Comparison of ENCODE assay signal across 20 cellular contexts in genomic region chr11:13224324-13224723, GRCh38. TPM values are rescaled to one million over a fixed set of nuclear protein-coding genes. Genes with fewer than 3 reads are reported as not detected.
DNase-seq lines count a peak whose midpoint lies in the region; ATAC-seq and TF ChIP-seq lines count a peak whose summit lies in the region.
"Had no signal": no experiment of that assay in that cellular context is flagged by ENCODE, and none has a peak within 500 bp of the region (broad histone marks: within the 10 kb centered on the region; RNA-seq: fewer than 3 reads in every experiment).

No MANE protein-coding gene starts in this region.

- no peak overlapping the region for H3K9ac ChIP-seq in mammary epithelial cell (ENCODE audit: insufficient read depth, low read length)

- CTCF ChIA-PET in mammary epithelial cell (lab: Charles Lee; ENCODE audit: low non-redundant PET), result no interaction called here

- H4K20me1 ChIP-seq in mammary epithelial cell (ENCODE audit: insufficient read depth, low read length), result no peaks in the 10 kb centered on the region

- no peak overlapping the region for H2AFZ ChIP-seq in mammary epithelial cell (ENCODE audit: low read depth, low read length)
- H2AFZ ChIP-seq: GM23338 had no signal

- dilution Hi-C loops in mammary epithelial cell (cut with HindIII; ENCODE audit: low sequenced_read_pairs), result loop anchor here (5.0 kb wide), 1 partner anchor 38 kb away; no protein-coding TSS in a partner anchor

- no peak overlapping the region for H3K27ac ChIP-seq in mammary epithelial cell (ENCODE audit: insufficient read depth, low read depth, low read length)
- H3K27ac ChIP-seq in breast epithelium, result no peak overlapping the region
- no peak overlapping the region for H3K27ac ChIP-seq in foreskin keratinocyte
- H3K27ac ChIP-seq: 22Rv1, A549, C4-2B had no signal

- H3K27me3 ChIP-seq in mammary epithelial cell (ENCODE audit: insufficient read depth, low read length) (no peaks in the 10 kb centered on the region), breast epithelium (no peaks in the 10 kb centered on the region), foreskin keratinocyte (no peaks in the 10 kb centered on the region)

- H3K9me3 ChIP-seq in mammary epithelial cell (replicated peaks; ENCODE audit: insufficient read depth, low read length) (no peaks in the 10 kb centered on the region), breast epithelium (no peaks in the 10 kb centered on the region)
- H3K9me3 ChIP-seq: A549 had no signal

- 60% methylated on average over 1 of the region's 1 CpG for WGBS in mammary epithelial cell (ENCODE audit: low coverage, missing lambda C conversion rate)

- H3K4me2 ChIP-seq in mammary epithelial cell (ENCODE audit: insufficient read depth, low read depth, low read length), result no peak overlapping the region
- H3K4me2 ChIP-seq: A549, GM23338 had no signal

- intact Hi-C loops in mammary epithelial cell (cut with micrococcal nuclease), result no loop called here
- intact Hi-C loops in breast epithelium (cut with DNase I; ENCODE audit: low total_unique reads), result no loop called here

- TF ChIP-seq CTCF in mammary epithelial cell (conservative IDR thresholded peaks at IDR 0.05 in 1 of 2, IDR thresholded peaks at IDR 0.05 in 1 of 2; ENCODE audit: extremely low read depth in 1 of 2, insufficient read depth in 1 of 2, low read depth in 1 of 2, low read length in 2 of 2) (no peak), breast epithelium (IDR thresholded peaks at IDR 0.05) (no peak), foreskin keratinocyte (conservative IDR thresholded peaks at IDR 0.05) (no peak)

- no peaks in the 10 kb centered on the region for H3K79me2 ChIP-seq in mammary epithelial cell (ENCODE audit: insufficient read depth, low read length)

- TF ChIP-seq POLR2A in breast epithelium (IDR thresholded peaks at IDR 0.05), result no peak

- no TSS peak for BruUV-seq in mammary epithelial cell (replicated peaks; lab: Mats Ljungman, UMichigan)

- H3K4me3 ChIP-seq in mammary epithelial cell (replicated peaks in 1 of 3; ENCODE audit: insufficient read depth in 1 of 3, low read depth in 2 of 3, low read length in 3 of 3) (no peak overlapping the region), breast epithelium (no peak overlapping the region)
- H3K4me3 ChIP-seq: A549, GM23338 had no signal

- in situ Hi-C loops in mammary epithelial cell (cut with MboI; ENCODE audit: low sequenced_read_pairs in 2 of 2), result no loop called here

- H3K4me1 ChIP-seq in mammary epithelial cell (ENCODE audit: insufficient read depth, low read length), result peaks cover 45% of the 10 kb centered on the region
- H3K4me1 ChIP-seq in breast epithelium, result no peaks in the 10 kb centered on the region
- H3K4me1 ChIP-seq in foreskin keratinocyte, result peaks cover 37% of the 10 kb centered on the region

- peak; percentile 60 for ATAC-seq in foreskin keratinocyte
- ATAC-seq: A549, GM23338, HCT116, HepG2 had no signal

- DNase-seq in mammary epithelial cell (peak; percentile 40), breast epithelium (ENCODE audit: low spot score in 2 of 2) (no peak), RPMI7951 (ENCODE audit: low read depth) (peak; percentile 41), foreskin keratinocyte (peak in 1 of 2 donors; percentile 68), NCI-H524 (lab: John Stamatoyannopoulos, UW) (no peak), COLO668 (lab: John Stamatoyannopoulos, UW; ENCODE audit: unreplicated experiment) (no peak), NAMALWA (ENCODE audit: low spot score) (no peak)
- DNase-seq in stimulated activated CD4-positive, alpha-beta T cell treated with anti-CD3 and anti-CD28 coated beads, Interleukin-2, amount 100 ng/mL, for 24 hours, result no peak
- DNase-seq: AML-193; CD4-positive, alpha-beta T cell; DMS153; DMS79 treated with DMSO at 0.1 percent for 48 hours; GDM1; H7 had no signal

- no peaks in the 10 kb centered on the region for H3K36me3 ChIP-seq in mammary epithelial cell (ENCODE audit: insufficient read depth, low read length)
- H3K36me3 ChIP-seq in breast epithelium, result no peaks in the 10 kb centered on the region

RNA-seq across cellular contexts. Expression of gene BMAL1, which starts 53.3 kb away (rescaled TPM):
- total RNA-seq in mammary epithelial cell, result 10 to 100 TPM; 20.8 to 21.2 TPM
- 15.9 TPM for polyA plus RNA-seq in mammary epithelial cell
- 41.6 TPM for polyA minus RNA-seq in mammary epithelial cell
- 10 to 100 TPM; 42.0 to 57.5 (median 48.8) TPM for total RNA-seq in breast epithelium
- 8.8 and 14.2 TPM in 2 replicates for total RNA-seq in RPMI7951 (2014; rRNA removed; shearing (Covaris generic))
- total RNA-seq in foreskin keratinocyte, result 17.6 and 28.7 TPM in 2 replicates
- 12.1 and 16.6 TPM in 2 replicates for polyA plus RNA-seq in foreskin keratinocyte

Comparison
In these comparisons a context has a peak if more than half of its experiments do, and no peak if none do; other contexts are left out.
1. DNase-seq: peak in mammary epithelial cell (single experiment) and RPMI7951 (single experiment); none in breast epithelium (0 of 2), stimulated activated CD4-positive, alpha-beta T cell treated with anti-CD3 and anti-CD28 coated beads, Interleukin-2, amount 100 ng/mL, for 24 hours (0 of 2), NCI-H524 (0 of 2), COLO668 (single experiment) and NAMALWA (single experiment).